Comparison of ENCODE assay signal across 14 cellular contexts in the genomic region with DNA sequence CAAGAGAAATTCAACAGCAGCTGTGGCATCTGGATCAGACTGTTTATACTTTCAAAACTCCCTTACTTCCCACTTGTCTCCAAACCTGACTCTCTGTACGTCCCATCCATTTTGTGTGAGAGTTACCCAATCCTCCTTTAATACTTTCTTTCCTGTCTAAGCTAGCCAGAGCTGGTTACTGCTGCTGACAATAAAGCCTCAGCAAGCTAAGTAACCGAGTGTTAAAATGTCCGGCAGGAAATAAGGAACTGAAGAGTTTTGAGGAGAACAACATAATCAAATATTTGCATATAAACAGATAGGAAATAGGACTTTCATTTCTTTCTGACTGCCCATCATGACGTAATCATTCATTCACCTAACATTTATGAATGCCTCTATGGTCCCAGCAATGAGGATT. TPM values are rescaled to one million over a fixed set of nuclear protein-coding genes. Genes with fewer than 3 reads are reported as not detected.
A peak's percentile ranks its signal among the peaks of the same experiment; 100 is the strongest.
DNase-seq lines count a peak whose midpoint lies in the region; ATAC-seq and TF ChIP-seq lines count a peak whose summit lies in the region.
"Had no signal": no experiment of that assay in that cellular context is flagged by ENCODE, and none has a peak within 500 bp of the region (broad histone marks: within the 10 kb centered on the region; RNA-seq: fewer than 3 reads in every experiment).

No MANE protein-coding gene starts in this region.

- intact Hi-C loops in lower lobe of right lung (cut with DNase I) (no loop called here), testis (cut with DNase I; ENCODE audit: low total_unique reads) (no loop called here)

- H3K27me3 ChIP-seq in BLaER1 (no peaks in the 10 kb centered on the region), lower lobe of right lung (ENCODE audit: low read depth) (no peaks in the 10 kb centered on the region), testis (no peaks in the 10 kb centered on the region)
- H3K27me3 ChIP-seq: ascending aorta had no signal

- WGBS in testis, 2 donors, result 80% methylated on average over 4 of the region's 4 CpGs

- no peaks in the 10 kb centered on the region for H3K27me3 Mint-ChIP-seq in WTC11 (ENCODE audit: low read depth)
- H3K27me3 Mint-ChIP-seq: CD4-positive, CD25-positive, alpha-beta regulatory T cell had no signal

- POLR2A ChIA-PET in WTC11 (lab: Charles Lee), result no interaction called here

- H3K4me2 ChIP-seq in BLaER1, result no peak overlapping the region

- CTCF ChIA-PET in WTC11 (lab: Charles Lee), result no interaction called here

- H3K9me3 ChIP-seq in BLaER1, result peaks cover 9% of the 10 kb centered on the region; the same call in 1 of the 2 replicates
- no peaks in the 10 kb centered on the region for H3K9me3 ChIP-seq in lower lobe of right lung
- H3K9me3 ChIP-seq in testis, result no peaks in the 10 kb centered on the region
- H3K9me3 ChIP-seq: ascending aorta had no signal

- peaks cover 77% of the 10 kb centered on the region for H3K4me1 Mint-ChIP-seq in WTC11

- H3K36me3 Mint-ChIP-seq in WTC11, result peaks cover 50% of the 10 kb centered on the region

- no peak for TF ChIP-seq CTCF in WTC11 (IDR thresholded peaks at IDR 0.05)
- TF ChIP-seq CTCF in lower lobe of right lung (IDR thresholded peaks at IDR 0.05), result no peak
- no peak for TF ChIP-seq CTCF in testis (IDR thresholded peaks at IDR 0.05)

- H3K36me3 ChIP-seq in BLaER1 (peaks cover 61% of the 10 kb centered on the region), lower lobe of right lung (no peaks in the 10 kb centered on the region), testis (ENCODE audit: low read depth, missing control alignments) (no peaks in the 10 kb centered on the region)
- H3K36me3 ChIP-seq: ascending aorta had no signal

- peaks cover 60% of the 10 kb centered on the region for H4K20me1 ChIP-seq in BLaER1

- peaks cover 32% of the 10 kb centered on the region for H3K9me3 Mint-ChIP-seq in WTC11
- H3K9me3 Mint-ChIP-seq: CD4-positive, CD25-positive, alpha-beta regulatory T cell had no signal

- peak; percentile 41 for ATAC-seq in HG02884 (IDR thresholded peaks at IDR 0.05; ENCODE audit: unreplicated experiment)
- no peak for ATAC-seq in WTC11
- peak in 1 of 2 donors; percentile 44 for ATAC-seq in lower lobe of right lung
- ATAC-seq in GM18520 (IDR thresholded peaks at IDR 0.05; ENCODE audit: unreplicated experiment), result no peak
- ATAC-seq in HG03460 (IDR thresholded peaks at IDR 0.05; ENCODE audit: unreplicated experiment), result no peak

- H3K4me3 ChIP-seq in BLaER1 (no peak overlapping the region), lower lobe of right lung (no peak overlapping the region), testis (no peak overlapping the region)
- H3K4me3 ChIP-seq: ascending aorta had no signal

- DNase-seq in WTC11 (ENCODE audit: low spot score) (no peak), lower lobe of right lung (no peak), testis (no peak), cerebellar cortex (ENCODE audit: low spot score) (no peak)
- DNase-seq: activated CD8-positive, alpha-beta memory T cell treated with anti-CD3 and anti-CD28 coated beads, Interleukin-2, amount 50 U/mL, for 48 hours; CD4-positive, CD25-positive, alpha-beta regulatory T cell; NCI-H1417 treated with DMSO at 0.1 percent for 48 hours; NK-92 treated with Interleukin-12 subunit alpha and Interleukin-12 subunit beta, amount 100 ng/mL, for 24 hours; T-helper 2 cell had no signal

- no peak for TF ChIP-seq POLR2A in testis (IDR thresholded peaks at IDR 0.05)

- H3K4me1 ChIP-seq in BLaER1, result no peaks in the 10 kb centered on the region
- H3K4me1 ChIP-seq in lower lobe of right lung, result peaks cover 52% of the 10 kb centered on the region
- peaks cover 21% of the 10 kb centered on the region for H3K4me1 ChIP-seq in testis

- H3K9ac ChIP-seq in BLaER1, result no peak overlapping the region

- H3K27ac ChIP-seq in BLaER1 (peak overlapping the region; percentile 4; the same call in 1 of the 2 replicates), lower lobe of right lung (peak overlapping the region; percentile 26), testis (peak overlapping the region in 1 of 2 donors; percentile 11)

- H3K27ac Mint-ChIP-seq in WTC11, result peak overlapping the region; percentile 88

- no peak overlapping the region for H3K4me3 Mint-ChIP-seq in WTC11

TF ChIP-seq in WTC11, 78 proteins besides CTCF, POLR2A, EP300 and RAD21:
- TF ChIP-seq, protein P1, sequence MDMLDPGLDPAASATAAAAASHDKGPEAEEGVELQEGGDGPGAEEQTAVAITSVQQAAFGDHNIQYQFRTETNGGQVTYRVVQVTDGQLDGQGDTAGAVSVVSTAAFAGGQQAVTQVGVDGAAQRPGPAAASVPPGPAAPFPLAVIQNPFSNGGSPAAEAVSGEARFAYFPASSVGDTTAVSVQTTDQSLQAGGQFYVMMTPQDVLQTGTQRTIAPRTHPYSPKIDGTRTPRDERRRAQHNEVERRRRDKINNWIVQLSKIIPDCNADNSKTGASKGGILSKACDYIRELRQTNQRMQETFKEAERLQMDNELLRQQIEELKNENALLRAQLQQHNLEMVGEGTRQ (CRISPR knock-in tag; IDR thresholded peaks at IDR 0.05), result no peak
- TF ChIP-seq OVOL2 (CRISPR knock-in tag; IDR thresholded peaks at IDR 0.05; ENCODE audit: borderline replicate concordance) (no peak), GTF2I (CRISPR knock-in tag; conservative IDR thresholded peaks at IDR 0.05) (no peak), FOXP1 (CRISPR knock-in tag; IDR thresholded peaks at IDR 0.05; ENCODE audit: borderline replicate concordance) (no peak), ZNF232 (CRISPR knock-in tag; IDR thresholded peaks at IDR 0.05) (no peak)
- TF ChIP-seq, protein P2, sequence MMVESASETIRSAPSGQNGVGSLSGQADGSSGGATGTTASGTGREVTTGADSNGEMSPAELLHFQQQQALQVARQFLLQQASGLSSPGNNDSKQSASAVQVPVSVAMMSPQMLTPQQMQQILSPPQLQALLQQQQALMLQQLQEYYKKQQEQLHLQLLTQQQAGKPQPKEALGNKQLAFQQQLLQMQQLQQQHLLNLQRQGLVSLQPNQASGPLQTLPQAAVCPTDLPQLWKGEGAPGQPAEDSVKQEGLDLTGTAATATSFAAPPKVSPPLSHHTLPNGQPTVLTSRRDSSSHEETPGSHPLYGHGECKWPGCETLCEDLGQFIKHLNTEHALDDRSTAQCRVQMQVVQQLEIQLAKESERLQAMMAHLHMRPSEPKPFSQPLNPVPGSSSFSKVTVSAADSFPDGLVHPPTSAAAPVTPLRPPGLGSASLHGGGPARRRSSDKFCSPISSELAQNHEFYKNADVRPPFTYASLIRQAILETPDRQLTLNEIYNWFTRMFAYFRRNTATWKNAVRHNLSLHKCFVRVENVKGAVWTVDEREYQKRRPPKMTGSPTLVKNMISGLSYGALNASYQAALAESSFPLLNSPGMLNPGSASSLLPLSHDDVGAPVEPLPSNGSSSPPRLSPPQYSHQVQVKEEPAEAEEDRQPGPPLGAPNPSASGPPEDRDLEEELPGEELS (CRISPR knock-in tag; IDR thresholded peaks at IDR 0.05), result no peak

RNA-seq across cellular contexts. Expression of a gene that starts 11.6 kb away (rescaled TPM):
- 68.2 to 81.2 TPM (median 72.6 TPM) in 3 replicates for total RNA-seq in WTC11 (2021)
- total RNA-seq in lower lobe of right lung, result 178 TPM
- 10 to 100 TPM; 53.8 to 57.4 TPM for total RNA-seq in testis
- polyA plus RNA-seq in testis (ENCODE audit: insufficient read depth, low read depth, low replicate concordance), result 52.7 TPM

RNA-seq across cellular contexts. Expression of a gene that starts 29.4 kb away (rescaled TPM):
- total RNA-seq in WTC11 (2021) (465 to 500 TPM (median 472 TPM) in 3 replicates), lower lobe of right lung (267 TPM), testis (100 to 1,000 TPM; 154 to 167 TPM)
- polyA plus RNA-seq in testis (ENCODE audit: insufficient read depth, low read depth, low replicate concordance), result 1,268 TPM
